In genomic region chr12:75548879-75549278, GRCh38 we compare ENCODE assay signal across 19 cellular contexts.
"Had no signal": no experiment of that assay in that cellular context is flagged by ENCODE, and none has a peak within 500 bp of the region (broad histone marks: within the 10 kb centered on the region; RNA-seq: fewer than 3 reads in every experiment).

No MANE protein-coding gene starts in this region.

- H3K4me3 ChIP-seq: adrenal gland, gastrocnemius medialis, heart left ventricle, mucosa of descending colon, prostate gland, right atrium auricular region, tibial nerve, vagina had no signal

- H3K36me3 ChIP-seq: adrenal gland, gastrocnemius medialis, heart left ventricle, prostate gland, right atrium auricular region, tibial nerve, vagina, WERI-Rb-1 had no signal

- DNase-seq: activated CD4-positive, alpha-beta T cell treated with anti-CD3 and anti-CD28 coated beads, Interleukin-2, amount 50 U/mL, for 4 hours; activated gamma-delta T cell treated with Interleukin-2 at 50 U/mL for 16 hours; activated T-cell treated with anti-CD3 and anti-CD28 coated beads, Interleukin-2, amount 50 U/mL, for 72 hours; adrenal gland; cerebellar nuclear complex; cortex of kidney; gastrocnemius medialis; heart left ventricle; kidney glomerular epithelial cell; naive B cell; WERI-Rb-1 had no signal

- ATAC-seq: activated naive CD4-positive, alpha-beta T cell treated with anti-CD3 and anti-CD28 coated beads, Interleukin-2, amount 50 U/mL, for 72 hours; activated T-cell treated with anti-CD3 and anti-CD28 coated beads, Interleukin-2, amount 50 U/mL, for 72 hours; gastrocnemius medialis; heart left ventricle; mucosa of descending colon had no signal

- FAIRE-seq: bronchial epithelial cell, endometrium had no signal

- H3K27me3 ChIP-seq: adrenal gland, gastrocnemius medialis, heart left ventricle, right atrium auricular region, tibial nerve, vagina had no signal

- H3K4me1 ChIP-seq: prostate gland had no signal

- H3K27ac ChIP-seq: adrenal gland, gastrocnemius medialis, prostate gland, tibial nerve, vagina, WERI-Rb-1 had no signal

- H3K9me3 ChIP-seq: adrenal gland, gastrocnemius medialis, heart left ventricle, mucosa of descending colon, prostate gland, right atrium auricular region, tibial nerve, vagina had no signal
